10 cellular contexts compared by ENCODE assay signal in genomic region chr2:38092196-38092902, GRCh38. TPM values are rescaled to one million over a fixed set of nuclear protein-coding genes. Genes with fewer than 3 reads are reported as not detected.
DNase-seq lines count a peak whose midpoint lies in the region; ATAC-seq, FAIRE-seq and TF ChIP-seq lines count a peak whose summit lies in the region.
"Had no signal": no experiment of that assay in that cellular context is flagged by ENCODE, and none has a peak within 500 bp of the region (broad histone marks: within the 10 kb centered on the region; RNA-seq: fewer than 3 reads in every experiment).

No MANE protein-coding gene starts in this region.

- peak overlapping the region; percentile 40; the same call in 1 of the 2 replicates for H2BK20ac ChIP-seq in H1 (ENCODE audit: low read length)

- no peaks in the 10 kb centered on the region; the same call in 1 of the 2 replicates for H3K23me2 ChIP-seq in H1 (ENCODE audit: low read depth, low read length)

- CTCF ChIA-PET in H1 (lab: Charles Lee; ENCODE audit: partially characterized antibody) (interaction anchor here (0.8 to 8.4 kb wide), 7 partner anchors 14 to 105 kb away, joined by 3 to 70 read pairs (median 3); partner anchors contain the start of gene CYP1B1), T-cell (lab: Charles Lee) (no interaction called here)

- no peak overlapping the region for H2BK5ac ChIP-seq in H1 (ENCODE audit: low read depth, low read length)

- no peak overlapping the region for H3K18ac ChIP-seq in H1 (ENCODE audit: extremely low read depth, low read length)

- H3K79me2 ChIP-seq in H1 (ENCODE audit: control insufficient read depth in 1 of 2, insufficient read depth in 2 of 2, low read length in 2 of 2) = no peaks in the 10 kb centered on the region

- TF ChIP-seq POLR2A in H1 (IDR thresholded peaks at IDR 0.05; ENCODE audit: control extremely low read depth in 1 of 2, low read depth in 2 of 2, low read length in 2 of 2) = no peak

- intact Hi-C loops in mucosa of descending colon (cut with DNase I, micrococcal nuclease) = no loop called here

- no peaks in the 10 kb centered on the region for H3K79me1 ChIP-seq in H1 (ENCODE audit: low read depth, low read length)

- H3K36me3 ChIP-seq in H1 (ENCODE audit: control insufficient read depth in 2 of 4, insufficient read depth in 4 of 4, low read length in 3 of 4) = no peaks in the 10 kb centered on the region
- H3K36me3 ChIP-seq in mucosa of descending colon (ENCODE audit: low read depth) = no peaks in the 10 kb centered on the region

- H2BK12ac ChIP-seq in H1 (ENCODE audit: low read depth, low read length) = peak overlapping the region; percentile 63; the same call in 1 of the 2 replicates

- no peak overlapping the region for H3K9ac ChIP-seq in H1 (replicated peaks in 1 of 4; ENCODE audit: extremely low read depth in 1 of 4, low read depth in 3 of 4, low read length in 3 of 4)

- no peak overlapping the region for H3K14ac ChIP-seq in H1 (ENCODE audit: insufficient read length)

- H2BK15ac ChIP-seq in H1 (ENCODE audit: low read length) = no peak overlapping the region

- H4K91ac ChIP-seq in H1 (replicated peaks; ENCODE audit: insufficient read length, low read length) = no peak overlapping the region

- no peak overlapping the region for H2BK120ac ChIP-seq in H1 (replicated peaks; ENCODE audit: low read depth, low read length)

- no peak overlapping the region for H3K23ac ChIP-seq in H1 (ENCODE audit: insufficient read length)

- TF ChIP-seq EP300 in H1 (IDR thresholded peaks at IDR 0.05; ENCODE audit: borderline replicate concordance in 1 of 2, low read depth in 2 of 2, low read length in 2 of 2) = no peak

- peaks cover 42% of the 10 kb centered on the region in 2 donors for H3K27me3 Mint-ChIP-seq in T-cell
- H3K27me3 Mint-ChIP-seq in activated T-helper 17 cell treated with anti-CD3 and anti-CD28 coated beads, Interleukin-2, amount 50 U/mL, for 72 hours = peaks cover 28% of the 10 kb centered on the region

- peak overlapping the region; percentile 17 for H2AK5ac ChIP-seq in H1 (ENCODE audit: low read depth, low read length)

- H3K27ac Mint-ChIP-seq in T-cell = no peak overlapping the region
- no peak overlapping the region for H3K27ac Mint-ChIP-seq in activated T-helper 17 cell treated with anti-CD3 and anti-CD28 coated beads, Interleukin-2, amount 50 U/mL, for 72 hours
- H3K27ac Mint-ChIP-seq: naive thymus-derived CD4-positive, alpha-beta T cell had no signal

- H3K4me2 ChIP-seq in H1 (ENCODE audit: insufficient read depth in 1 of 2, low read depth in 2 of 2, low read length in 2 of 2) = no peak overlapping the region

- no peaks in the 10 kb centered on the region for H3K36me3 Mint-ChIP-seq in T-cell
- no peaks in the 10 kb centered on the region for H3K36me3 Mint-ChIP-seq in activated T-helper 17 cell treated with anti-CD3 and anti-CD28 coated beads, Interleukin-2, amount 50 U/mL, for 72 hours (ENCODE audit: low read depth)

- TF ChIP-seq CTCF in H1 (IDR thresholded peaks at IDR 0.05; ENCODE audit: control extremely low read depth in 1 of 3, insufficient read depth in 1 of 3, low read depth in 1 of 3, low read length in 3 of 3) (no peak), mucosa of descending colon (IDR thresholded peaks at IDR 0.05) (no peak)

- peaks cover 6 to 20% (median 17%) of the 10 kb centered on the region in 4 experiments for H3K4me1 ChIP-seq in H1 (replicated peaks in 1 of 4; ENCODE audit: control insufficient read depth in 3 of 4, insufficient read depth in 4 of 4, low read length in 3 of 4)
- H3K4me1 ChIP-seq in mucosa of descending colon (ENCODE audit: low read depth) = no peaks in the 10 kb centered on the region

- peak; percentile 67 for DNase-seq in A172 (ENCODE audit: low spot score)
- peak; percentile 53 for DNase-seq in NCI-H226
- DNase-seq in H1 (ENCODE audit: low read depth in 1 of 2, low spot score in 2 of 2) = no peak
- no peak for DNase-seq in mucosa of descending colon
- DNase-seq in NOMO-1 (lab: John Stamatoyannopoulos, UW; ENCODE audit: unreplicated experiment in 2 of 2) = no peak
- DNase-seq in T-cell = no peak
- DNase-seq in activated naive CD4-positive, alpha-beta T cell (lab: John Stamatoyannopoulos, UW) = no peak
- DNase-seq: naive thymus-derived CD4-positive, alpha-beta T cell had no signal

- no peak overlapping the region for H3K56ac ChIP-seq in H1 (replicated peaks; ENCODE audit: insufficient read length, low read depth, low read length)

- FAIRE-seq in H1 (lab: Jason Lieb, UNC) = no peak
- FAIRE-seq: GM18507 had no signal

- H3K9me3 ChIP-seq in H1 (ENCODE audit: insufficient read depth in 2 of 2, low read depth in 1 of 2, low read length in 1 of 2) (no peaks in the 10 kb centered on the region), mucosa of descending colon (no peaks in the 10 kb centered on the region)

- 0 out of 2 replicates have a peak overlapping the region, but pooled peaks have one; percentile 40 for H4K8ac ChIP-seq in H1 (ENCODE audit: extremely low read depth, insufficient read depth, low read length)

- 70% methylated on average over 11 of the region's 11 CpGs; no CpG with 5 or more reads in 1 of the 2 experiments for WGBS in H1 (ENCODE audit: extremely low coverage in 1 of 2, insufficient coverage in 1 of 2, insufficient read length in 1 of 2, insufficient replicate concordance in 2 of 2, low coverage in 1 of 2, low lambda C conversion rate in 2 of 2, missing lambda C conversion rate in 1 of 2), 2 experiments

- no peaks in the 10 kb centered on the region for H3K9me3 Mint-ChIP-seq in T-cell
- H3K9me3 Mint-ChIP-seq in activated T-helper 17 cell treated with anti-CD3 and anti-CD28 coated beads, Interleukin-2, amount 50 U/mL, for 72 hours = no peaks in the 10 kb centered on the region
- H3K9me3 Mint-ChIP-seq: naive thymus-derived CD4-positive, alpha-beta T cell had no signal

- H3K4me3 Mint-ChIP-seq in T-cell = no peak overlapping the region
- no peak overlapping the region for H3K4me3 Mint-ChIP-seq in activated T-helper 17 cell treated with anti-CD3 and anti-CD28 coated beads, Interleukin-2, amount 50 U/mL, for 72 hours
- H3K4me3 Mint-ChIP-seq: naive thymus-derived CD4-positive, alpha-beta T cell had no signal

- H4K5ac ChIP-seq in H1 (ENCODE audit: insufficient read length, low read depth, low read length) = no peak overlapping the region

- H3K4me1 Mint-ChIP-seq in T-cell = peaks cover 0 to 2% (median 0%) of the 10 kb centered on the region in 3 donors
- peaks cover 5% of the 10 kb centered on the region for H3K4me1 Mint-ChIP-seq in activated T-helper 17 cell treated with anti-CD3 and anti-CD28 coated beads, Interleukin-2, amount 50 U/mL, for 72 hours

- POLR2A ChIA-PET in H1 (lab: Charles Lee; ENCODE audit: partially characterized antibody) = interaction anchor here (4.0 kb wide), 1 partner anchor 15 kb away, joined by 29 read pairs; the partner anchor contains the start of gene CYP1B1
- POLR2A ChIA-PET in T-cell (lab: Charles Lee) = interaction anchor here in 1 of 2 donors (0.6 kb wide), 1 partner anchor 137 kb away, joined by 9 read pairs; no protein-coding TSS in a partner anchor

- H3K27ac ChIP-seq in H1 (ENCODE audit: low read depth, low read length) = no peak overlapping the region

- ATAC-seq in mucosa of descending colon = peak; percentile 55
- no peak for ATAC-seq in T-cell (replicated peaks in 1 of 4)
- no peak for ATAC-seq in activated T-helper 17 cell treated with anti-CD3 and anti-CD28 coated beads, Interleukin-2, amount 50 U/mL, for 72 hours (replicated peaks)
- ATAC-seq: naive thymus-derived CD4-positive, alpha-beta T cell had no signal

- no peak overlapping the region for H2AFZ ChIP-seq in H1 (ENCODE audit: low read length)

- no peak overlapping the region for H3K4ac ChIP-seq in H1 (replicated peaks; ENCODE audit: insufficient read length, low read depth, low read length)

- H3K4me3 ChIP-seq in H1 (ENCODE audit: extremely low read depth in 1 of 4, insufficient read depth in 2 of 4, low read depth in 3 of 4, low read length in 4 of 4) (no peak overlapping the region), mucosa of descending colon (no peak overlapping the region)

- no peak for TF ChIP-seq RAD21 in H1 (IDR thresholded peaks at IDR 0.05 in 1 of 2, conservative IDR thresholded peaks at IDR 0.05 in 1 of 2; ENCODE audit: low read depth in 2 of 2, low read length in 2 of 2)

- H4K20me1 ChIP-seq in H1 (replicated peaks in 1 of 2; ENCODE audit: control insufficient read depth in 1 of 2, insufficient read depth in 2 of 2, low read length in 2 of 2) = no peaks in the 10 kb centered on the region

- H3K27me3 ChIP-seq in H1 (replicated peaks in 1 of 4; ENCODE audit: control insufficient read depth in 3 of 4, extremely low read depth in 1 of 4, insufficient read depth in 3 of 4, low read length in 3 of 4) = peaks cover 2 to 27% (median 20%) of the 10 kb centered on the region in 4 experiments

TF ChIP-seq in H1, 55 proteins besides CTCF, POLR2A, EP300 and RAD21:
- no peak for TF ChIP-seq NRF1 (IDR thresholded peaks at IDR 0.05; ENCODE audit: low read depth, low read length)
- TF ChIP-seq KDM4A (IDR thresholded peaks at IDR 0.05; ENCODE audit: low read depth, low read length, severe bottlenecking) = no peak
- TF ChIP-seq SAP30 (IDR thresholded peaks at IDR 0.05; ENCODE audit: insufficient read depth, insufficient replicate concordance, low read length) = no peak
- TF ChIP-seq TBP (IDR thresholded peaks at IDR 0.05; ENCODE audit: low read depth, low read length) = no peak
- TF ChIP-seq HDAC6 (IDR thresholded peaks at IDR 0.05; ENCODE audit: low read depth, low read length) = no peak
- no peak for TF ChIP-seq RFX5 (IDR thresholded peaks at IDR 0.05; ENCODE audit: borderline replicate concordance, low read depth, low read length)
- peak; percentile 17; the same call in 1 of the 2 replicates for TF ChIP-seq MAFK (IDR thresholded peaks at IDR 0.05; ENCODE audit: low read depth, low read length)
- peak; percentile 30; the same call in 1 of the 2 replicates for TF ChIP-seq BACH1 (IDR thresholded peaks at IDR 0.05; ENCODE audit: low read length)
- no peak for TF ChIP-seq POU5F1 (IDR thresholded peaks at IDR 0.05; ENCODE audit: low read depth, low read length)
TF ChIP-seq in H1: peak in this region for 2.

RNA-seq across cellular contexts. Expression of gene CYP1B1, which starts 16.4 kb away (rescaled TPM):
- 0.31 and 0.38 TPM in 2 replicates for total RNA-seq in A172 (2014; rRNA removed; shearing (Covaris generic))
- 4.7 and 5.7 TPM in 2 replicates for total RNA-seq in H1 (2021; fragmentation: NEBNext Ultra II Directional; extraction: Animal tissue kit (Norgen Biotek cat#: 25700))
- 1.3 and 2.2 TPM in 2 replicates for polyA plus RNA-seq in H1 (2011; rRNA removed)
- 1.4 TPM for polyA plus RNA-seq in H1 (2011; cell fraction: cytosol; rRNA removed)
- 3.5 TPM for polyA plus RNA-seq in H1 (2011; cell fraction: nucleus; rRNA removed)
- polyA plus RNA-seq in H1 (2012, experiment 1 of 2) = 0.71 to 1.0 TPM (median 0.84 TPM) in 4 replicates
- 0.03 TPM for polyA plus RNA-seq in H1 (2012, experiment 2 of 2)
- 3.4 TPM for polyA plus RNA-seq in H1 (2013, experiment 1 of 2)
- polyA plus RNA-seq in H1 (2013, experiment 2 of 2) = 3.0 TPM
- 3.4 and 6.8 TPM in 2 replicates for polyA minus RNA-seq in H1 (2011; rRNA and poly(A)+ RNA removed)
- polyA minus RNA-seq in H1 (2011; cell fraction: cytosol; rRNA and poly(A)+ RNA removed) = 1.3 TPM
- polyA minus RNA-seq in H1 (2011; cell fraction: nucleus; rRNA and poly(A)+ RNA removed) = 4.3 TPM
- total RNA-seq in mucosa of descending colon (10 to 100 TPM in 2 of 3 donors, 1 to 10 TPM in 1; 1.6 to 15.0 (median 13.8) TPM), T-cell (under 1 TPM in 3 of 5 donors, not detected in 2; 0.66 to 0.85 (median 0.76) TPM)
- total RNA-seq in activated T-helper 17 cell treated with anti-CD3 and anti-CD28 coated beads, Interleukin-2, amount 50 U/mL, for 72 hours = 10 to 100 TPM; 25.5 to 40.8 TPM

Comparison
In these comparisons a context has a peak if more than half of its experiments do, and no peak if none do; other contexts are left out.
1. DNase-seq: peak in A172 (single experiment) and NCI-H226 (single experiment); none in H1 (0 of 2), mucosa of descending colon (0 of 3), NOMO-1 (0 of 2), T-cell (0 of 34) and activated naive CD4-positive, alpha-beta T cell (0 of 4).